Comparison of ENCODE assay signal across 13 cellular contexts in genomic region chr20:46872315-46873211, GRCh38. TPM values are rescaled to one million over a fixed set of nuclear protein-coding genes. Genes with fewer than 3 reads are reported as not detected.
DNase-seq lines count a peak whose midpoint lies in the region; ATAC-seq and TF ChIP-seq lines count a peak whose summit lies in the region.
"Had no signal": no experiment of that assay in that cellular context is flagged by ENCODE, and none has a peak within 500 bp of the region (broad histone marks: within the 10 kb centered on the region; RNA-seq: fewer than 3 reads in every experiment).

No MANE protein-coding gene starts in this region.

- no peaks in the 10 kb centered on the region for H3K4me1 Mint-ChIP-seq in natural killer cell

- no peak overlapping the region for H3K27ac Mint-ChIP-seq in natural killer cell

- H3K27ac ChIP-seq in right cardiac atrium (ENCODE audit: low read length): no peak overlapping the region
- H3K27ac ChIP-seq: transverse colon had no signal

- in situ Hi-C loops in SK-MEL-5 (cut with HindIII; ENCODE audit: low pct_unique_long_range_greater_than_20kb, low sequenced_read_pairs): no loop called here

- ATAC-seq in right cardiac atrium (peak; percentile 54 to 66), natural killer cell (no peak), GM18868 (IDR thresholded peaks at IDR 0.05; ENCODE audit: unreplicated experiment) (no peak), GM21576 (IDR thresholded peaks at IDR 0.05; ENCODE audit: unreplicated experiment) (no peak)

- WGBS in right cardiac atrium: 50% methylated on average over 13 of the region's 13 CpGs

- intact Hi-C loops in right cardiac atrium (cut with DNase I) (no loop called here), natural killer cell (cut with micrococcal nuclease) (no loop called here)

- peaks cover 17 to 28% of the 10 kb centered on the region in 2 donors for H3K27me3 Mint-ChIP-seq in natural killer cell (ENCODE audit: low read depth in 2 of 2)

- peaks cover 9% of the 10 kb centered on the region for H3K36me3 Mint-ChIP-seq in natural killer cell

- peaks cover 6% of the 10 kb centered on the region in 2 donors for H3K9me3 Mint-ChIP-seq in natural killer cell

- peak; percentile 80 for DNase-seq in AG08396 (ENCODE audit: low spot score)
- peak; percentile 7 for DNase-seq in GM12865 (ENCODE audit: low read depth)
- DNase-seq in SK-MEL-5 (ENCODE audit: low read depth, low spot score): peak; percentile 56
- peak; percentile 61 to 81 (median 70) for DNase-seq in right cardiac atrium
- no peak for DNase-seq in natural killer cell
- no peak for DNase-seq in NCI-H446 (lab: John Stamatoyannopoulos, UW)
- DNase-seq: activated CD4-positive, alpha-beta T cell treated with anti-CD3 and anti-CD28 coated beads, Interleukin-2, amount 50 U/mL, for 4 hours; NCI-H1417; transverse colon had no signal

- H3K4me3 Mint-ChIP-seq in natural killer cell: no peak overlapping the region

- H3K27me3 ChIP-seq in right cardiac atrium (ENCODE audit: control insufficient read depth, insufficient read depth): peaks cover 3% of the 10 kb centered on the region
- H3K27me3 ChIP-seq: transverse colon had no signal

- H3K4me3 ChIP-seq in GM12865 (ENCODE audit: low read depth, low read length): no peak overlapping the region
- peak overlapping the region; percentile 4 for H3K4me3 ChIP-seq in right cardiac atrium (ENCODE audit: low read length)
- H3K4me3 ChIP-seq: HAP-1, transverse colon had no signal

- TF ChIP-seq CTCF in GM12865 (IDR thresholded peaks at IDR 0.05; ENCODE audit: insufficient read depth, low read depth, low read length, missing control alignments) (no peak), natural killer cell (IDR thresholded peaks at IDR 0.05) (no peak)

- no peaks in the 10 kb centered on the region for H3K9me3 ChIP-seq in right cardiac atrium (ENCODE audit: control insufficient read depth, low read length)
- H3K9me3 ChIP-seq: HAP-1, transverse colon had no signal

- H3K4me1 ChIP-seq in right cardiac atrium (ENCODE audit: control insufficient read depth, insufficient read depth, low read length): no peaks in the 10 kb centered on the region
- H3K4me1 ChIP-seq: HAP-1, transverse colon had no signal

RNA-seq across cellular contexts. Expression of gene EYA2, which starts 22.1 kb away (rescaled TPM):
- not detected in 2 replicates for total RNA-seq in SK-MEL-5 (2014; rRNA removed; shearing (Covaris generic))
- not detected in 2 replicates for polyA plus RNA-seq in SK-MEL-5 (2015; cell fraction: cytosol; rRNA removed)
- not detected in 2 replicates for polyA plus RNA-seq in SK-MEL-5 (2015; cell fraction: nucleus; rRNA removed)
- total RNA-seq in right cardiac atrium (1 to 10 TPM; 1.6 to 3.7 (median 3.6) TPM), natural killer cell (under 1 TPM in 1 of 3 donors, not detected in 2; 0.30 TPM)
- 2.7 TPM for polyA plus RNA-seq in right cardiac atrium
- total RNA-seq: osteocyte had no signal

Comparison
In these comparisons a context has a peak if more than half of its experiments do, and no peak if none do; other contexts are left out.
1. DNase-seq: peak in AG08396 (single experiment), GM12865 (single experiment), SK-MEL-5 (single experiment) and right cardiac atrium (3 of 3); none in natural killer cell (single experiment) and NCI-H446 (0 of 2).
2. ATAC-seq: peak in right cardiac atrium (2 of 2); none in natural killer cell (0 of 3), GM18868 (single experiment) and GM21576 (single experiment).